28 cellular contexts compared by ENCODE assay signal in the genomic region with DNA sequence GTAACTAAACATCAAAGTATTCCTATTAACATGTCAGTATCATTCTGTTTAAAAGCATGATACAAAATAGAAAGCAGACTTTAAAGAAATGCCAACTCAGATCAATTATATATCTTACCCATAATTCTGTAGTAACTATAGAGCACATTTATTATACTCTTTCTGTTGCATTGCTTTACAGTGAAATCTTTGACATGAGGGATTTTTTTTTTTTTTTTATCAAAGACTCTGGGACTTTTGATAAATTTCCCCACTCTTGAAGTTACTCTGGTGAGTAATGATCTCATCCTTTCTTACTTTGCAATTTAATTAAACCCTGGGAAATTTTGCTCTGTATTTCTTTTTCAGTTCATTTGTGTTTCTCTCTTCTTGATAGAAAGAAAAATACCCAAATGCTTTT. TPM values are rescaled to one million over a fixed set of nuclear protein-coding genes. Genes with fewer than 3 reads are reported as not detected.
A peak's percentile ranks its signal among the peaks of the same experiment; 100 is the strongest.
DNase-seq lines count a peak whose midpoint lies in the region; ATAC-seq lines count a peak whose summit lies in the region.
"Had no signal": no experiment of that assay in that cellular context is flagged by ENCODE, and none has a peak within 500 bp of the region (broad histone marks: within the 10 kb centered on the region; RNA-seq: fewer than 3 reads in every experiment).

No MANE protein-coding gene starts in this region.

- peaks cover 30% of the 10 kb centered on the region for H3K4me1 Mint-ChIP-seq in activated CD4-positive, alpha-beta T cell treated with anti-CD3 and anti-CD28 coated beads for 36 hours
- H3K4me1 Mint-ChIP-seq in activated naive CD8-positive, alpha-beta T cell treated with anti-CD3 and anti-CD28 coated beads for 36 hours, result peaks cover 21% of the 10 kb centered on the region
- H3K4me1 Mint-ChIP-seq: activated B cell treated with CpG ODN at 0.5 μM for 24 hours; activated naive CD4-positive, alpha-beta T cell treated with anti-CD3 and anti-CD28 coated beads, Interleukin-2, amount 10 ng/mL, durations not matched to agents 7 days and 5 days; naive thymus-derived CD8-positive, alpha-beta T cell had no signal

- H3K27me3 Mint-ChIP-seq in activated CD4-positive, alpha-beta T cell treated with anti-CD3 and anti-CD28 coated beads for 36 hours, result peaks cover 19% of the 10 kb centered on the region
- H3K27me3 Mint-ChIP-seq in activated naive CD8-positive, alpha-beta T cell treated with anti-CD3 and anti-CD28 coated beads for 36 hours, result peaks cover 31% of the 10 kb centered on the region
- H3K27me3 Mint-ChIP-seq: CD4-positive, CD25-positive, alpha-beta regulatory T cell had no signal

- no peaks in the 10 kb centered on the region for H3K9me3 Mint-ChIP-seq in activated CD4-positive, alpha-beta T cell treated with anti-CD3 and anti-CD28 coated beads for 36 hours (ENCODE audit: low read depth)
- H3K9me3 Mint-ChIP-seq in activated naive CD8-positive, alpha-beta T cell treated with anti-CD3 and anti-CD28 coated beads for 36 hours, result peaks cover 7% of the 10 kb centered on the region
- H3K9me3 Mint-ChIP-seq: activated B cell treated with CpG ODN at 0.5 μM for 24 hours; activated CD4-positive, alpha-beta memory T cell treated with anti-CD3 and anti-CD28 coated beads for 36 hours had no signal

- DNase-seq in activated CD4-positive, alpha-beta T cell treated with anti-CD3 and anti-CD28 coated beads for 36 hours, result no peak
- no peak for DNase-seq in activated CD4-positive, alpha-beta T cell treated with anti-CD3 and anti-CD28 coated beads, Interleukin-2, amount 50 U/mL, for 48 hours
- no peak for DNase-seq in activated naive CD8-positive, alpha-beta T cell treated with anti-CD3 and anti-CD28 coated beads for 36 hours
- no peak for DNase-seq in NCI-H69 (lab: John Stamatoyannopoulos, UW)
- DNase-seq in stimulated activated CD8-positive, alpha-beta memory T cell treated with anti-CD3 and anti-CD28 coated beads, Interleukin-4, amount 100 ng/mL, for 48 hours, result no peak
- DNase-seq in H4 (ENCODE audit: low spot score), result no peak
- DNase-seq: 8988T; activated B cell treated with CpG ODN at 0.5 μM for 24 hours; activated CD4-positive, alpha-beta memory T cell treated with anti-CD3 and anti-CD28 coated beads for 36 hours; activated naive CD4-positive, alpha-beta T cell treated with anti-CD3 and anti-CD28 coated beads, Interleukin-2, amount 10 ng/mL, durations not matched to agents 7 days and 5 days; CD4-positive, CD25-positive, alpha-beta regulatory T cell; islet precursor cell; KG1; MG63; naive thymus-derived CD8-positive, alpha-beta T cell; NCI-H1105 treated with DMSO at 0.1 percent for 48 hours; NCI-H1930; NCI-H524 treated with DMSO at 0.1 percent for 48 hours; RPMI8226; T-helper 1 cell; tibial artery had no signal

- H3K4me3 Mint-ChIP-seq in activated CD4-positive, alpha-beta T cell treated with anti-CD3 and anti-CD28 coated beads for 36 hours, result no peak overlapping the region
- no peak overlapping the region for H3K4me3 Mint-ChIP-seq in activated naive CD8-positive, alpha-beta T cell treated with anti-CD3 and anti-CD28 coated beads for 36 hours
- H3K4me3 Mint-ChIP-seq: activated B cell treated with CpG ODN at 0.5 μM for 24 hours; activated CD4-positive, alpha-beta memory T cell treated with anti-CD3 and anti-CD28 coated beads for 36 hours; activated naive CD4-positive, alpha-beta T cell treated with anti-CD3 and anti-CD28 coated beads, Interleukin-2, amount 10 ng/mL, durations not matched to agents 7 days and 5 days; CD4-positive, CD25-positive, alpha-beta regulatory T cell; naive thymus-derived CD8-positive, alpha-beta T cell had no signal

- ATAC-seq in activated CD4-positive, alpha-beta T cell treated with anti-CD3 and anti-CD28 coated beads for 36 hours, result peak; percentile 90
- ATAC-seq in GM18511 (IDR thresholded peaks at IDR 0.05; ENCODE audit: unreplicated experiment), result peak; percentile 49
- peak; percentile 45 for ATAC-seq in HG02642 (IDR thresholded peaks at IDR 0.05; ENCODE audit: poor library complexity, unreplicated experiment)
- ATAC-seq: naive thymus-derived CD8-positive, alpha-beta T cell had no signal

- POLR2A ChIA-PET in activated CD4-positive, alpha-beta T cell treated with anti-CD3 and anti-CD28 coated beads for 36 hours (lab: Charles Lee), result no interaction called here

- CTCF ChIA-PET in activated CD4-positive, alpha-beta T cell treated with anti-CD3 and anti-CD28 coated beads for 36 hours (lab: Charles Lee), result interaction anchor here (0.9 kb wide), 1 partner anchor 18 kb away, joined by 6 read pairs; no protein-coding TSS in a partner anchor

- intact Hi-C loops in activated CD4-positive, alpha-beta T cell treated with anti-CD3 and anti-CD28 coated beads for 36 hours (cut with DNase I, micrococcal nuclease), result no loop called here

- peak overlapping the region; percentile 71 for H3K27ac Mint-ChIP-seq in activated CD4-positive, alpha-beta T cell treated with anti-CD3 and anti-CD28 coated beads for 36 hours
- H3K27ac Mint-ChIP-seq in activated naive CD8-positive, alpha-beta T cell treated with anti-CD3 and anti-CD28 coated beads for 36 hours, result peak overlapping the region; percentile 83
- H3K27ac Mint-ChIP-seq: activated B cell treated with CpG ODN at 0.5 μM for 24 hours; activated CD4-positive, alpha-beta memory T cell treated with anti-CD3 and anti-CD28 coated beads for 36 hours; activated naive CD4-positive, alpha-beta T cell treated with anti-CD3 and anti-CD28 coated beads, Interleukin-2, amount 10 ng/mL, durations not matched to agents 7 days and 5 days; naive thymus-derived CD8-positive, alpha-beta T cell had no signal

- H3K36me3 Mint-ChIP-seq in activated CD4-positive, alpha-beta T cell treated with anti-CD3 and anti-CD28 coated beads for 36 hours (ENCODE audit: low read depth), result peaks cover 3% of the 10 kb centered on the region
- H3K36me3 Mint-ChIP-seq in activated naive CD8-positive, alpha-beta T cell treated with anti-CD3 and anti-CD28 coated beads for 36 hours, result no peaks in the 10 kb centered on the region
- H3K36me3 Mint-ChIP-seq: activated CD4-positive, alpha-beta memory T cell treated with anti-CD3 and anti-CD28 coated beads for 36 hours; activated naive CD4-positive, alpha-beta T cell treated with anti-CD3 and anti-CD28 coated beads, Interleukin-2, amount 10 ng/mL, durations not matched to agents 7 days and 5 days; CD4-positive, CD25-positive, alpha-beta regulatory T cell; naive thymus-derived CD8-positive, alpha-beta T cell had no signal

RNA-seq across cellular contexts. Expression of a gene that starts 17.4 kb away (rescaled TPM):
- not detected for total RNA-seq in activated CD4-positive, alpha-beta T cell treated with anti-CD3 and anti-CD28 coated beads for 36 hours
- total RNA-seq in activated naive CD8-positive, alpha-beta T cell treated with anti-CD3 and anti-CD28 coated beads for 36 hours, result not detected
- 0.25 and 0.81 TPM in 2 replicates for total RNA-seq in H4 (2014; rRNA removed; shearing (Covaris generic))
- total RNA-seq: activated B cell treated with CpG ODN at 0.5 μM for 24 hours; activated CD4-positive, alpha-beta memory T cell treated with anti-CD3 and anti-CD28 coated beads for 36 hours; ascending aorta; cardiac septum; CD4-positive, CD25-positive, alpha-beta regulatory T cell; H1; liver; naive thymus-derived CD8-positive, alpha-beta T cell; SJSA1 had no signal
